In genomic region chr21:29634410-29634809, GRCh38 we compare ENCODE assay signal across 1 cellular context.
A peak's percentile ranks its signal among the peaks of the same experiment; 100 is the strongest.
TF ChIP-seq lines count a peak whose summit lies in the region.

No MANE protein-coding gene starts in this region.

TF ChIP-seq in K562, 482 proteins besides CTCF, POLR2A, EP300 and RAD21 (continued from another document):
- no peak for TF ChIP-seq RREB1 (CRISPR knock-in tag; IDR thresholded peaks at IDR 0.05)
- peak; percentile 83 for TF ChIP-seq MEIS2 (IDR thresholded peaks at IDR 0.05; ENCODE audit: partially characterized antibody)
- no peak for TF ChIP-seq TBL1XR1 (IDR thresholded peaks at IDR 0.05; ENCODE audit: low read length in 2 of 2)
- TF ChIP-seq ZBTB11 (CRISPR knock-in tag; IDR thresholded peaks at IDR 0.05) = peak in 1 of 3 experiments; percentile 31; a peak in 1 of 6 replicates
- no peak for TF ChIP-seq CBFA2T3 (IDR thresholded peaks at IDR 0.05)
- TF ChIP-seq DMBX1 (CRISPR knock-in tag; IDR thresholded peaks at IDR 0.05; ENCODE audit: borderline replicate concordance) = peak; percentile 6; the same call in 1 of the 2 replicates
- TF ChIP-seq SIRT6 (IDR thresholded peaks at IDR 0.05; ENCODE audit: low read depth, low read length) = no peak
- no peak for TF ChIP-seq PBX2 (CRISPR knock-in tag; IDR thresholded peaks at IDR 0.05; ENCODE audit: low read depth)
- TF ChIP-seq PBX2 (tag; conservative IDR thresholded peaks at IDR 0.05; ENCODE audit: low read depth) = peak; percentile 74
